In genomic region chr14:100375273-100375962, GRCh38 we compare ENCODE assay signal across 8 cellular contexts. TPM values are rescaled to one million over a fixed set of nuclear protein-coding genes. Genes with fewer than 3 reads are reported as not detected.
DNase-seq lines count a peak whose midpoint lies in the region; TF ChIP-seq lines count a peak whose summit lies in the region.

No MANE protein-coding gene starts in this region.

- intact Hi-C loops in dorsolateral prefrontal cortex (cut with DNase I): loop anchor here (5.0 to 10.0 kb wide), 3 partner anchors 68 to 391 kb away; partner anchors contain the start of gene SLC25A29 (in 1 of the 2)

- no peak for TF ChIP-seq CTCF in LNCaP clone FGC (IDR thresholded peaks at IDR 0.05; ENCODE audit: control insufficient read depth, extremely low read depth, insufficient read depth)
- no peak for TF ChIP-seq CTCF in dorsolateral prefrontal cortex (IDR thresholded peaks at IDR 0.05 in 54 of 56, conservative IDR thresholded peaks at IDR 0.05 in 2 of 56; ENCODE audit: low read depth in 1 of 56, partially characterized antibody in 56 of 56)

- DNase-seq in GF-D8 (lab: John Stamatoyannopoulos, UW): peak; percentile 83
- peak; percentile 95 for DNase-seq in H4 (ENCODE audit: low spot score)
- DNase-seq in LNCaP clone FGC (ENCODE audit: low read depth): no peak
- DNase-seq in activated CD4-positive, alpha-beta T cell treated with anti-CD3 and anti-CD28 coated beads for 24 hours (ENCODE audit: low read depth in 2 of 2): peak; percentile 75
- peak in 4 of 10 donors; percentile 39 to 58 (median 48) for DNase-seq in dorsolateral prefrontal cortex
- peak; percentile 74 for DNase-seq in medulla oblongata (ENCODE audit: extremely low spot score)
- DNase-seq in stimulated activated CD8-positive, alpha-beta memory T cell treated with anti-CD3 and anti-CD28 coated beads, Interleukin-2, amount 100 ng/mL, for 48 hours (ENCODE audit: low read depth in 2 of 2): peak; percentile 80 to 83
- no peak for DNase-seq in cerebellar cortex (ENCODE audit: low spot score)

- H3K27ac ChIP-seq in dorsolateral prefrontal cortex: peak overlapping the region in 57 of 59 donors; percentile 6 to 95 (median 82)

- peak overlapping the region; percentile 98 for H3K4me3 ChIP-seq in LNCaP clone FGC (ENCODE audit: low read depth, low read length)
- peak overlapping the region; percentile 62 to 98 (median 88) for H3K4me3 ChIP-seq in dorsolateral prefrontal cortex

- no peaks in the 10 kb centered on the region for H3K27me3 ChIP-seq in dorsolateral prefrontal cortex

RNA-seq across cellular contexts. Expression of gene WDR25, which starts 0.9 kb away (rescaled TPM):
- total RNA-seq in H4 (2014; rRNA removed; shearing (Covaris generic)): 23.7 and 23.8 TPM in 2 replicates
- total RNA-seq in dorsolateral prefrontal cortex: 10 to 100 TPM in 107 of 120 experiments, 1 to 10 TPM in 13; 7.7 to 18.9 (median 12.5) TPM

RNA-seq across cellular contexts. Expression of gene SLC25A47, which starts 52.3 kb away (rescaled TPM):
- total RNA-seq in H4 (2014; rRNA removed; shearing (Covaris generic)): not detected in 2 replicates
- under 1 TPM in 5 of 120 experiments, not detected in 115; 0.28 to 0.36 (median 0.32) TPM for total RNA-seq in dorsolateral prefrontal cortex

Comparison
In these comparisons a context has a peak if more than half of its experiments do, and no peak if none do; other contexts are left out.
1. DNase-seq: peak in GF-D8 (single experiment), H4 (single experiment), activated CD4-positive, alpha-beta T cell treated with anti-CD3 and anti-CD28 coated beads for 24 hours (2 of 2), medulla oblongata (single experiment) and stimulated activated CD8-positive, alpha-beta memory T cell treated with anti-CD3 and anti-CD28 coated beads, Interleukin-2, amount 100 ng/mL, for 48 hours (2 of 2); none in LNCaP clone FGC (single experiment) and cerebellar cortex (single experiment).